In genomic region chr1:209653915-209654351, GRCh38 we compare ENCODE assay signal across 12 cellular contexts. TPM values are rescaled to one million over a fixed set of nuclear protein-coding genes. Genes with fewer than 3 reads are reported as not detected.
DNase-seq lines count a peak whose midpoint lies in the region; ATAC-seq, FAIRE-seq and TF ChIP-seq lines count a peak whose summit lies in the region.
"Had no signal": no experiment of that assay in that cellular context is flagged by ENCODE, and none has a peak within 500 bp of the region (broad histone marks: within the 10 kb centered on the region; RNA-seq: fewer than 3 reads in every experiment).

No MANE protein-coding gene starts in this region.

- H3K4me3 ChIP-seq in kidney (ENCODE audit: low read length in 2 of 2) (no peak overlapping the region), tibial nerve (no peak overlapping the region)

- H3K9me3 ChIP-seq in kidney (ENCODE audit: control insufficient read depth in 1 of 2, low read length in 2 of 2) (no peaks in the 10 kb centered on the region), tibial nerve (no peaks in the 10 kb centered on the region)

- WGBS in tibial nerve, 2 donors: 93 to 95% methylated on average over 7 of the region's 7 CpGs

- no peak overlapping the region for H3K4me3 Mint-ChIP-seq in stimulated activated naive CD8-positive, alpha-beta T cell treated with anti-CD3 and anti-CD28 coated beads, Interleukin-15, amount 100 ng/mL, for 72 hours
- H3K4me3 Mint-ChIP-seq: neural crest cell had no signal

- TF ChIP-seq POLR2A in tibial nerve (IDR thresholded peaks at IDR 0.05): no peak

- no peak for ATAC-seq in stimulated activated naive CD8-positive, alpha-beta T cell treated with anti-CD3 and anti-CD28 coated beads, Interleukin-15, amount 100 ng/mL, for 72 hours
- ATAC-seq in stimulated activated naive CD8-positive, alpha-beta T cell treated with anti-CD3 and anti-CD28 coated beads, Interleukin-15, Interleukin-2, amounts not matched to agents 100 U/mL and 50 U/mL, for 24 hours: no peak
- ATAC-seq in HG02970 (IDR thresholded peaks at IDR 0.05; ENCODE audit: low FRiP score, unreplicated experiment): no peak

- H3K4me1 ChIP-seq in kidney (ENCODE audit: control insufficient read depth in 1 of 2, insufficient read depth in 1 of 2, low read depth in 1 of 2, low read length in 2 of 2): peaks cover 22 to 26% of the 10 kb centered on the region in 2 donors
- peaks cover 0 to 41% (median 21%) of the 10 kb centered on the region in 4 donors for H3K4me1 ChIP-seq in tibial nerve

- peaks cover 61% of the 10 kb centered on the region for H3K4me1 Mint-ChIP-seq in stimulated activated naive CD8-positive, alpha-beta T cell treated with anti-CD3 and anti-CD28 coated beads, Interleukin-15, amount 100 ng/mL, for 72 hours

- no peaks in the 10 kb centered on the region for H3K27me3 ChIP-seq in tibial nerve

- no peak for TF ChIP-seq EP300 in tibial nerve (IDR thresholded peaks at IDR 0.05)

- no peak for FAIRE-seq in kidney (lab: Jason Lieb, UNC)

- no peak for TF ChIP-seq CTCF in kidney (IDR thresholded peaks at IDR 0.05; ENCODE audit: borderline replicate concordance, extremely low read depth, insufficient read depth)
- TF ChIP-seq CTCF in tibial nerve (IDR thresholded peaks at IDR 0.05): no peak

- no peaks in the 10 kb centered on the region for H3K36me3 ChIP-seq in kidney (ENCODE audit: control insufficient read depth in 1 of 2, insufficient read depth in 2 of 2, low read length in 2 of 2)
- H3K36me3 ChIP-seq in tibial nerve: no peaks in the 10 kb centered on the region

- peak overlapping the region; percentile 69 to 77 for H3K27ac Mint-ChIP-seq in stimulated activated naive CD8-positive, alpha-beta T cell treated with anti-CD3 and anti-CD28 coated beads, Interleukin-15, amount 100 ng/mL, for 72 hours

- DNase-seq in stimulated activated naive CD8-positive, alpha-beta T cell treated with anti-CD3 and anti-CD28 coated beads, Interleukin-15, amount 100 ng/mL, for 72 hours: no peak
- no peak for DNase-seq in stimulated activated naive CD8-positive, alpha-beta T cell treated with anti-CD3 and anti-CD28 coated beads, Interleukin-15, Interleukin-2, amounts not matched to agents 100 U/mL and 50 U/mL, for 24 hours
- DNase-seq in NCI-H748 (lab: John Stamatoyannopoulos, UW; ENCODE audit: unreplicated experiment): peak; percentile 91
- no peak for DNase-seq in kidney
- DNase-seq in ureter (ENCODE audit: low spot score): no peak
- no peak for DNase-seq in tibial nerve (ENCODE audit: low spot score in 2 of 2)
- no peak for DNase-seq in hypothalamus (lab: John Stamatoyannopoulos, UW)
- DNase-seq: AML-193; foreskin fibroblast; stimulated activated CD4-positive, alpha-beta T cell treated with anti-CD3 and anti-CD28 coated beads, Interleukin-4, amount 100 ng/mL, for 4 hours had no signal

- intact Hi-C loops in kidney (cut with DNase I): no loop called here

- H3K9me3 Mint-ChIP-seq in stimulated activated naive CD8-positive, alpha-beta T cell treated with anti-CD3 and anti-CD28 coated beads, Interleukin-15, amount 100 ng/mL, for 72 hours: no peaks in the 10 kb centered on the region
- H3K9me3 Mint-ChIP-seq: neural crest cell had no signal

- H3K27ac ChIP-seq in kidney (ENCODE audit: low read depth in 2 of 2, low read length in 2 of 2) (peak overlapping the region; percentile 59 to 73), tibial nerve (peak overlapping the region in 1 of 4 donors; percentile 34)

- no peak overlapping the region for H3K9ac ChIP-seq in kidney (ENCODE audit: low read length in 2 of 2)

- peaks cover 26% of the 10 kb centered on the region for H3K27me3 Mint-ChIP-seq in stimulated activated naive CD8-positive, alpha-beta T cell treated with anti-CD3 and anti-CD28 coated beads, Interleukin-15, amount 100 ng/mL, for 72 hours

RNA-seq across cellular contexts. Expression of gene LAMB3, which starts 1.7 kb away (rescaled TPM):
- 59.7 TPM for total RNA-seq in kidney
- polyA plus RNA-seq in kidney (ENCODE audit: insufficient read depth, low read depth, low replicate concordance): 2.5 TPM
- total RNA-seq in ureter: 58.5 TPM
- 10 to 100 TPM in 1 of 4 donors, 1 to 10 TPM in 3; 2.5 to 22.8 (median 4.2) TPM for total RNA-seq in tibial nerve
- total RNA-seq: neural crest cell had no signal

RNA-seq across cellular contexts. Expression of gene G0S2, which starts 21.3 kb away (rescaled TPM):
- total RNA-seq in kidney (15.5 TPM), ureter (7.7 TPM), tibial nerve (1,000 to 10,000 TPM in 1 of 4 donors, 100 to 1,000 TPM in 2, 10 to 100 TPM in 1; 60.8 to 1,224 (median 333) TPM)
- polyA plus RNA-seq in kidney (ENCODE audit: insufficient read depth, low read depth, low replicate concordance): 103 TPM

RNA-seq across cellular contexts. Expression of gene HSD11B1, which starts 50.7 kb away (rescaled TPM):
- total RNA-seq in kidney (1.8 TPM), ureter (4.1 TPM), tibial nerve (10 to 100 TPM in 3 of 4 donors, 1 to 10 TPM in 1; 7.1 to 92.2 (median 19.7) TPM)
- polyA plus RNA-seq in kidney (ENCODE audit: insufficient read depth, low read depth, low replicate concordance): 5.5 TPM
- total RNA-seq: neural crest cell had no signal
